In the genomic region with DNA sequence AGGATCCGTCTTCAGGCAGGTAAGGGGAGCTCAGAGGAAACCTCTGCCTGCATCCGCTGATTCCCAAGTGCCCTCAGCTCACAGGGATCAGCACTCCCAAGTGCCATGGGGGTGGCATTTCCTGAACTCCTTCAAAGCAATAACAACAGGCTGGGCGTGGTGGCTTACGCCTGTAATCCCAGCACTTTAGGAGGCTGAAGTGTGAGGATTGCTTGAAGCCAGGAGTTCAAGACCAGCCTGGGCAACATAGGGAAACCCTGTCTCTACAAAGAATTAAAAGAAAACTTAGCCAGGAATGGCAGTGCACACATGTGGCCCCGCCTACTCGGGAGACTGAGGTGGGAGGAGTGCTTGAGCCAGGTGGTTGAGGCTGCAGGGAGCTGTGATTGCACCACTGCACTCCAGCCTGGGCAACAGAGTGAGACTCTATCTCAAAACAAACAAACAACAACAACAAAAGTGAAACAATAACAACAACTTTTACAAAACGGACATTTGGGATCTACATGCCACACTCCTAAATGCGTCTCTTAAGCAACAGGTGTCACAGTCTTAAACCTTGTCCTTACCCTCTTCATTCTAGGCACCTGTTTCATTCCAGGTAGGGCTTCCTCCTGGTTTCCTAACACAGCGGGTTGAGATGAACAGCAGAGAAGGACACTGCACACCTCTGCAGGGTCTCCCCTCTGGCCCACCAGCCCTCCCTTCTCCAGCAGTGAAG, we compare ENCODE assay signal across 8 cellular contexts.
A peak's percentile ranks its signal among the peaks of the same experiment; 100 is the strongest.
DNase-seq lines count a peak whose midpoint lies in the region; ATAC-seq, FAIRE-seq and TF ChIP-seq lines count a peak whose summit lies in the region.

No MANE protein-coding gene starts in this region.

- no peaks in the 10 kb centered on the region for H3K4me1 ChIP-seq in astrocyte (ENCODE audit: insufficient read depth, low read length)
- H3K4me1 ChIP-seq in mucosa of stomach (ENCODE audit: control insufficient read depth, insufficient read depth, low read length): peaks cover 11% of the 10 kb centered on the region

- H3K4me2 ChIP-seq in astrocyte (ENCODE audit: low read length): peak overlapping the region; percentile 81

- POLR2A ChIA-PET in HEK293T (lab: Yijun Ruan, JAX): interaction anchor here (1.3 to 1.7 kb wide), 3 partner anchors 12 to 74 kb away, joined by 4 to 8 read pairs (median 7); a partner anchor contains a TSS

- ATAC-seq in HG03095 (IDR thresholded peaks at IDR 0.05; ENCODE audit: unreplicated experiment) (no peak), GM19328 (IDR thresholded peaks at IDR 0.05; ENCODE audit: unreplicated experiment) (no peak)

- no peaks in the 10 kb centered on the region for H3K27me3 Mint-ChIP-seq in HFFc6 (ENCODE audit: insufficient read depth)
- peaks cover 20% of the 10 kb centered on the region for H3K27me3 Mint-ChIP-seq in astrocyte (ENCODE audit: low read depth, unreplicated experiment)

- no peak for TF ChIP-seq CTCF in AG10803 (conservative IDR thresholded peaks at IDR 0.05; ENCODE audit: low read length)
- TF ChIP-seq CTCF in HFFc6 (IDR thresholded peaks at IDR 0.05): no peak
- no peak for TF ChIP-seq CTCF in astrocyte (IDR thresholded peaks at IDR 0.05; ENCODE audit: insufficient read depth, low read depth, low read length)

- H3K4me3 ChIP-seq in AG10803 (ENCODE audit: low read length) (peak overlapping the region; percentile 70), astrocyte (ENCODE audit: insufficient read depth, low read depth, low read length) (peak overlapping the region; percentile 46), mucosa of stomach (ENCODE audit: low read length) (peak overlapping the region; percentile 85)

- no peaks in the 10 kb centered on the region for H4K20me1 ChIP-seq in astrocyte (ENCODE audit: insufficient read depth, low read length)

- peak overlapping the region; percentile 56 for H2AFZ ChIP-seq in astrocyte (ENCODE audit: low read depth, low read length)

- H3K9me3 ChIP-seq in astrocyte (ENCODE audit: insufficient read depth, low read depth, low read length) (peaks cover 3% of the 10 kb centered on the region), mucosa of stomach (ENCODE audit: control insufficient read depth, low read length) (no peaks in the 10 kb centered on the region)

- peaks cover 18% of the 10 kb centered on the region for H3K4me1 Mint-ChIP-seq in HFFc6 (ENCODE audit: low read depth)
- peaks cover 8% of the 10 kb centered on the region for H3K4me1 Mint-ChIP-seq in astrocyte (ENCODE audit: low read depth, unreplicated experiment)

- H3K27ac ChIP-seq in astrocyte (ENCODE audit: low read depth, low read length): no peak overlapping the region

- CTCF ChIA-PET in HEK293T (lab: Yijun Ruan, JAX): interaction anchor here (0.5 to 1.9 kb wide), 3 partner anchors 23 to 79 kb away, joined by 4 to 6 read pairs (median 4); no protein-coding TSS in a partner anchor

- no peaks in the 10 kb centered on the region for H3K36me3 ChIP-seq in astrocyte (ENCODE audit: insufficient read depth, low read length)
- H3K36me3 ChIP-seq in mucosa of stomach (ENCODE audit: control insufficient read depth, insufficient read depth, low read length): no peaks in the 10 kb centered on the region

- DNase-seq in AG10803 (ENCODE audit: low read depth): no peak
- DNase-seq in HFFc6: no peak
- no peak for DNase-seq in astrocyte (ENCODE audit: low read depth)
- DNase-seq in 8988T: no peak
- DNase-seq in HEK293T (ENCODE audit: extremely low spot score): no peak

- H3K9ac ChIP-seq in astrocyte (ENCODE audit: low read length) (no peak overlapping the region), mucosa of stomach (ENCODE audit: low read length) (peak overlapping the region; percentile 80)

- H3K9me3 Mint-ChIP-seq in HFFc6: peaks cover 8% of the 10 kb centered on the region
- peaks cover 4% of the 10 kb centered on the region for H3K9me3 Mint-ChIP-seq in astrocyte (ENCODE audit: unreplicated experiment)

- H3K36me3 Mint-ChIP-seq in HFFc6 (ENCODE audit: low read depth) (peaks cover 8% of the 10 kb centered on the region), astrocyte (ENCODE audit: low read depth, unreplicated experiment) (no peaks in the 10 kb centered on the region)

- H3K79me2 ChIP-seq in astrocyte (ENCODE audit: insufficient read depth, low read length): no peaks in the 10 kb centered on the region

- H3K27me3 ChIP-seq in astrocyte (ENCODE audit: insufficient read depth, low read length): peaks cover 3% of the 10 kb centered on the region
- no peaks in the 10 kb centered on the region for H3K27me3 ChIP-seq in mucosa of stomach (ENCODE audit: control insufficient read depth, insufficient read depth, low read length)

- H3K4me3 Mint-ChIP-seq in HFFc6: peak overlapping the region; percentile 99
- H3K4me3 Mint-ChIP-seq in astrocyte (ENCODE audit: unreplicated experiment): no peak overlapping the region

- FAIRE-seq in astrocyte (lab: Jason Lieb, UNC): peak; percentile 34

- H3K27ac Mint-ChIP-seq in HFFc6: peak overlapping the region; percentile 95
- H3K27ac Mint-ChIP-seq in astrocyte (ENCODE audit: unreplicated experiment): no peak overlapping the region

TF ChIP-seq in HEK293T, 16 proteins besides CTCF, POLR2A, EP300 and RAD21:
- TF ChIP-seq ARNT (IDR thresholded peaks at IDR 0.05) (no peak), SUZ12 (IDR thresholded peaks at IDR 0.05) (no peak), CTBP1 (IDR thresholded peaks at IDR 0.05; ENCODE audit: borderline replicate concordance) (no peak), NFRKB (IDR thresholded peaks at IDR 0.05) (no peak), FOXA1 (IDR thresholded peaks at IDR 0.05) (no peak), ZNF384 (IDR thresholded peaks at IDR 0.05) (no peak), FOXM1 (IDR thresholded peaks at IDR 0.05; ENCODE audit: borderline replicate concordance) (no peak), FOXK2 (IDR thresholded peaks at IDR 0.05) (no peak), LEF1 (IDR thresholded peaks at IDR 0.05; ENCODE audit: borderline replicate concordance) (no peak), HDGF (IDR thresholded peaks at IDR 0.05; ENCODE audit: borderline replicate concordance) (no peak), L3MBTL2 (conservative IDR thresholded peaks at IDR 0.05) (no peak), BHLHE40 (IDR thresholded peaks at IDR 0.05; ENCODE audit: borderline replicate concordance) (no peak), ELF4 (IDR thresholded peaks at IDR 0.05) (no peak), SP1 (IDR thresholded peaks at IDR 0.05) (no peak), TARDBP (IDR thresholded peaks at IDR 0.05) (no peak)
- TF ChIP-seq, protein P1, sequence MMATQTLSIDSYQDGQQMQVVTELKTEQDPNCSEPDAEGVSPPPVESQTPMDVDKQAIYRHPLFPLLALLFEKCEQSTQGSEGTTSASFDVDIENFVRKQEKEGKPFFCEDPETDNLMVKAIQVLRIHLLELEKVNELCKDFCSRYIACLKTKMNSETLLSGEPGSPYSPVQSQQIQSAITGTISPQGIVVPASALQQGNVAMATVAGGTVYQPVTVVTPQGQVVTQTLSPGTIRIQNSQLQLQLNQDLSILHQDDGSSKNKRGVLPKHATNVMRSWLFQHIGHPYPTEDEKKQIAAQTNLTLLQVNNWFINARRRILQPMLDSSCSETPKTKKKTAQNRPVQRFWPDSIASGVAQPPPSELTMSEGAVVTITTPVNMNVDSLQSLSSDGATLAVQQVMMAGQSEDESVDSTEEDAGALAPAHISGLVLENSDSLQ (IDR thresholded peaks at IDR 0.05): no peak
